In genomic region chr13:110194456-110194855, GRCh38 we compare ENCODE assay signal across 17 cellular contexts.
"Had no signal": no experiment of that assay in that cellular context is flagged by ENCODE, and none has a peak within 500 bp of the region (broad histone marks: within the 10 kb centered on the region; RNA-seq: fewer than 3 reads in every experiment).

No MANE protein-coding gene starts in this region.

- H3K9me3 ChIP-seq: SK-N-SH had no signal

- DNase-seq: Kasumi-1, MM.1S, NCI-H1092 treated with DMSO at 0.1 percent for 48 hours, NCI-H1436, NCI-H187, NCI-H2029, NCI-H2081 treated with DMSO at 0.1 percent for 48 hours, NCI-H2171, NCI-H226, NCI-H446, NCI-H510A, NCI-H524 treated with DMSO at 0.1 percent for 48 hours, NCI-H69, NCI-H774, Right ventricle myocardium superior, RPMI8226, SK-N-SH had no signal
